In genomic region chr2:241563571-241563980, GRCh38 we compare ENCODE assay signal across 20 cellular contexts. TPM values are rescaled to one million over a fixed set of nuclear protein-coding genes. Genes with fewer than 3 reads are reported as not detected.
DNase-seq lines count a peak whose midpoint lies in the region; ATAC-seq, FAIRE-seq and TF ChIP-seq lines count a peak whose summit lies in the region.
"Had no signal": no experiment of that assay in that cellular context is flagged by ENCODE, and none has a peak within 500 bp of the region (broad histone marks: within the 10 kb centered on the region; RNA-seq: fewer than 3 reads in every experiment).

No MANE protein-coding gene starts in this region.

- no peaks in the 10 kb centered on the region for H3K27me3 ChIP-seq in SJCRH30
- H3K27me3 ChIP-seq in osteoblast (ENCODE audit: insufficient read depth, low read length), result no peaks in the 10 kb centered on the region
- no peaks in the 10 kb centered on the region for H3K27me3 ChIP-seq in subcutaneous abdominal adipose tissue (ENCODE audit: control insufficient read depth in 5 of 5, insufficient read depth in 4 of 5, low read length in 5 of 5)

- H3K9ac ChIP-seq in kidney (ENCODE audit: low read length in 2 of 2) (no peak overlapping the region), subcutaneous abdominal adipose tissue (ENCODE audit: low read length in 5 of 5) (peak overlapping the region in 1 of 5 donors; percentile 20)

- H4K20me1 ChIP-seq in osteoblast (ENCODE audit: insufficient read depth, low read length), result peaks cover 52% of the 10 kb centered on the region

- H3K4me1 ChIP-seq in SJCRH30 (peaks cover 12% of the 10 kb centered on the region), kidney (ENCODE audit: control insufficient read depth in 1 of 2, insufficient read depth in 1 of 2, low read depth in 1 of 2, low read length in 2 of 2) (peaks cover 5 to 16% of the 10 kb centered on the region in 2 donors), osteoblast (ENCODE audit: insufficient read depth, low read length) (peaks cover 23% of the 10 kb centered on the region), subcutaneous abdominal adipose tissue (ENCODE audit: control insufficient read depth in 5 of 5, insufficient read depth in 5 of 5, low read length in 5 of 5) (peaks cover 6 to 63% (median 53%) of the 10 kb centered on the region in 5 donors)

- H3K4me3 ChIP-seq in SJCRH30 (peak overlapping the region; percentile 46), kidney (ENCODE audit: low read length in 2 of 2) (no peak overlapping the region), osteoblast (ENCODE audit: insufficient read depth, low read length) (no peak overlapping the region), subcutaneous abdominal adipose tissue (ENCODE audit: low read depth in 1 of 5, low read length in 5 of 5) (no peak overlapping the region)
- H3K4me3 ChIP-seq: GM12878 had no signal

- H3K9me3 ChIP-seq in SJCRH30 (replicated peaks), result no peaks in the 10 kb centered on the region
- no peaks in the 10 kb centered on the region for H3K9me3 ChIP-seq in kidney (ENCODE audit: control insufficient read depth in 1 of 2, low read length in 2 of 2)
- H3K9me3 ChIP-seq in osteoblast (ENCODE audit: low read depth, low read length), result no peaks in the 10 kb centered on the region
- H3K9me3 ChIP-seq in subcutaneous abdominal adipose tissue (ENCODE audit: control insufficient read depth in 5 of 5, low read length in 5 of 5), result no peaks in the 10 kb centered on the region

- no peak for FAIRE-seq in kidney (lab: Jason Lieb, UNC)
- FAIRE-seq: GM12878, GM18507, GM19239 had no signal

- no peak overlapping the region for H3K4me2 ChIP-seq in osteoblast (ENCODE audit: insufficient read depth, low read length)

- DNase-seq in SJCRH30 (no peak), kidney (peak; percentile 81), osteoblast (ENCODE audit: insufficient read length, low spot score, missing footprints) (peak; percentile 36), kidney glomerular epithelial cell (lab: John Stamatoyannopoulos, UW) (no peak), NCI-H345 treated with DMSO at 0.1 percent for 48 hours (lab: John Stamatoyannopoulos, UW; ENCODE audit: unreplicated experiment) (no peak)
- no peak for DNase-seq in activated effector memory CD4-positive, alpha-beta T cell treated with anti-CD3 and anti-CD28 coated beads, Interleukin-2, amount 50 U/mL, for 16 hours
- DNase-seq: CD4-positive, alpha-beta memory T cell; DMS79; KBM-7; NCI-H1048; NCI-H146; NCI-H345; NCI-H69 had no signal

- ATAC-seq in GM18867 (IDR thresholded peaks at IDR 0.05; ENCODE audit: unreplicated experiment), result no peak
- ATAC-seq: GM12878, HCT116, Right ventricle myocardium inferior had no signal

- TF ChIP-seq CTCF in kidney (IDR thresholded peaks at IDR 0.05; ENCODE audit: borderline replicate concordance, extremely low read depth, insufficient read depth) (no peak), osteoblast (IDR thresholded peaks at IDR 0.05; ENCODE audit: extremely low read depth, low read depth, low read length) (no peak)

- intact Hi-C loops in kidney (cut with DNase I), result no loop called here

- H3K36me3 ChIP-seq in SJCRH30, result no peaks in the 10 kb centered on the region
- H3K36me3 ChIP-seq in kidney (ENCODE audit: control insufficient read depth in 1 of 2, insufficient read depth in 2 of 2, low read length in 2 of 2), result peaks cover 0 to 2% of the 10 kb centered on the region in 2 donors
- H3K36me3 ChIP-seq in osteoblast (ENCODE audit: insufficient read depth, low read length), result peaks cover 14% of the 10 kb centered on the region
- peaks cover 0 to 36% (median 25%) of the 10 kb centered on the region in 5 donors for H3K36me3 ChIP-seq in subcutaneous abdominal adipose tissue (ENCODE audit: control insufficient read depth in 5 of 5, insufficient read depth in 5 of 5, low read length in 5 of 5)

- H2AFZ ChIP-seq in osteoblast (ENCODE audit: low read length), result no peak overlapping the region

- peaks cover 57% of the 10 kb centered on the region for H3K79me2 ChIP-seq in osteoblast (ENCODE audit: insufficient read depth, low read length)

- H3K27ac ChIP-seq in SJCRH30, result no peak overlapping the region; the same call in 1 of the 2 replicates
- H3K27ac ChIP-seq in kidney (ENCODE audit: low read depth in 2 of 2, low read length in 2 of 2), result no peak overlapping the region
- no peak overlapping the region for H3K27ac ChIP-seq in osteoblast (ENCODE audit: low read depth, low read length)
- peak overlapping the region; percentile 69 for H3K27ac ChIP-seq in subcutaneous abdominal adipose tissue (ENCODE audit: low read depth, low read length)

RNA-seq across cellular contexts. Expression of gene BOK, which starts 5.0 kb away (rescaled TPM):
- total RNA-seq in SJCRH30 (2014; rRNA removed; shearing (Covaris generic)), result 6.6 and 7.3 TPM in 2 replicates
- 28.8 TPM for total RNA-seq in kidney
- polyA plus RNA-seq in kidney (ENCODE audit: insufficient read depth, low read depth, low replicate concordance), result 22.9 TPM
- total RNA-seq in osteoblast, result 33.3 and 41.3 TPM in 2 replicates
- total RNA-seq: CD4-positive, alpha-beta memory T cell had no signal
- polyA plus RNA-seq: CD4-positive, alpha-beta memory T cell had no signal

RNA-seq across cellular contexts. Expression of gene STK25, which starts 55.2 kb away (rescaled TPM):
- 132 and 171 TPM in 2 replicates for total RNA-seq in SJCRH30 (2014; rRNA removed; shearing (Covaris generic))
- 151 TPM for total RNA-seq in kidney
- polyA plus RNA-seq in kidney (ENCODE audit: insufficient read depth, low read depth, low replicate concordance), result 119 TPM
- 189 and 227 TPM in 2 replicates for total RNA-seq in osteoblast

Comparison
In these comparisons a context has a peak if more than half of its experiments do, and no peak if none do; other contexts are left out.
1. DNase-seq: peak in kidney (single experiment) and osteoblast (single experiment); none in SJCRH30 (0 of 2), activated effector memory CD4-positive, alpha-beta T cell treated with anti-CD3 and anti-CD28 coated beads, Interleukin-2, amount 50 U/mL, for 16 hours (single experiment), kidney glomerular epithelial cell (single experiment) and NCI-H345 treated with DMSO at 0.1 percent for 48 hours (single experiment).